1 cellular context compared by ENCODE assay signal in genomic region chr12:113334786-113335539, GRCh38.
A peak's percentile ranks its signal among the peaks of the same experiment; 100 is the strongest.
TF ChIP-seq lines count a peak whose summit lies in the region.

TSS of gene SLC8B1 (minus strand) at chr12:113335109. CDS start at chr12:113332878, 2,231 bp downstream.

TF ChIP-seq in HepG2, 621 proteins besides CTCF, POLR2A, EP300 and RAD21 (continued from another document and continues in another):
- TF ChIP-seq ZNF318 (CRISPR knock-in tag; IDR thresholded peaks at IDR 0.05) (no peak), RFX3 (CRISPR knock-in tag; IDR thresholded peaks at IDR 0.05) (no peak), ISL2 (CRISPR knock-in tag; IDR thresholded peaks at IDR 0.05) (no peak), JUNB (CRISPR knock-in tag; IDR thresholded peaks at IDR 0.05; ENCODE audit: borderline replicate concordance) (no peak; the same call in 1 of the 2 replicates), YY1 (IDR thresholded peaks at IDR 0.05; ENCODE audit: insufficient read depth, insufficient replicate concordance, low read depth, low read length) (peak; percentile 30), ZNF790 (CRISPR knock-in tag; IDR thresholded peaks at IDR 0.05; ENCODE audit: borderline replicate concordance) (no peak), ZNF550 (CRISPR knock-in tag; IDR thresholded peaks at IDR 0.05; ENCODE audit: borderline replicate concordance) (no peak), GATAD1 (CRISPR knock-in tag; IDR thresholded peaks at IDR 0.05) (no peak), ZNF432 (CRISPR knock-in tag; IDR thresholded peaks at IDR 0.05; ENCODE audit: borderline replicate concordance) (no peak), MBNL3 (CRISPR knock-in tag; conservative IDR thresholded peaks at IDR 0.05) (no peak), SMARCE1 (IDR thresholded peaks at IDR 0.05; ENCODE audit: borderline replicate concordance) (no peak), CHCHD3 (CRISPR knock-in tag; IDR thresholded peaks at IDR 0.05) (no peak), PHF20 (CRISPR knock-in tag; IDR thresholded peaks at IDR 0.05) (peak; percentile 68), ZNF446 (CRISPR knock-in tag; IDR thresholded peaks at IDR 0.05) (no peak), TIGD3 (CRISPR knock-in tag; IDR thresholded peaks at IDR 0.05; ENCODE audit: borderline replicate concordance) (0 out of 2 replicates have a peak, but pooled peaks have one; percentile 64), KDM5B (CRISPR knock-in tag; IDR thresholded peaks at IDR 0.05; ENCODE audit: borderline replicate concordance) (peak; percentile 72), KDM6A (CRISPR knock-in tag; IDR thresholded peaks at IDR 0.05; ENCODE audit: low read depth) (no peak), ZNF691 (CRISPR knock-in tag; IDR thresholded peaks at IDR 0.05; ENCODE audit: borderline replicate concordance, low read depth) (peak; percentile 47; the same call in 1 of the 2 replicates), EEA1 (CRISPR knock-in tag; IDR thresholded peaks at IDR 0.05; ENCODE audit: borderline replicate concordance) (peak; percentile 73; the same call in 1 of the 2 replicates), ONECUT2 (CRISPR knock-in tag; IDR thresholded peaks at IDR 0.05) (no peak), HINFP (CRISPR knock-in tag; IDR thresholded peaks at IDR 0.05; ENCODE audit: low read depth) (peak; percentile 97), NFE2L1 (CRISPR knock-in tag; IDR thresholded peaks at IDR 0.05; ENCODE audit: borderline replicate concordance) (no peak), ZNF652 (CRISPR knock-in tag; IDR thresholded peaks at IDR 0.05; ENCODE audit: borderline replicate concordance, low read depth) (no peak), ZFP36L1 (CRISPR knock-in tag; IDR thresholded peaks at IDR 0.05) (0 out of 2 replicates have a peak, but pooled peaks have one; percentile 60), ZNF615 (CRISPR knock-in tag; IDR thresholded peaks at IDR 0.05; ENCODE audit: borderline replicate concordance) (no peak), NKX3-1 (CRISPR knock-in tag; IDR thresholded peaks at IDR 0.05) (no peak; the same call in 1 of the 2 replicates), MEIS1 (CRISPR knock-in tag; IDR thresholded peaks at IDR 0.05; ENCODE audit: borderline replicate concordance) (peak; percentile 77; the same call in 1 of the 2 replicates), JARID2 (CRISPR knock-in tag; IDR thresholded peaks at IDR 0.05; ENCODE audit: insufficient replicate concordance) (no peak), ZNF274 (CRISPR knock-in tag; IDR thresholded peaks at IDR 0.05) (0 out of 2 replicates have a peak, but pooled peaks have one; percentile 62), NFE2L2 (IDR thresholded peaks at IDR 0.05; ENCODE audit: low read length) (no peak), ISX (CRISPR knock-in tag; conservative IDR thresholded peaks at IDR 0.05) (no peak; the same call in 1 of the 2 replicates), ZNF280B (CRISPR knock-in tag; IDR thresholded peaks at IDR 0.05; ENCODE audit: borderline replicate concordance) (peak; percentile 52; the same call in 1 of the 2 replicates), WIZ (CRISPR knock-in tag; IDR thresholded peaks at IDR 0.05) (no peak), ZGPAT (CRISPR knock-in tag; IDR thresholded peaks at IDR 0.05) (peak; percentile 90), PAF1 (CRISPR knock-in tag; IDR thresholded peaks at IDR 0.05) (no peak), NR0B2 (CRISPR knock-in tag; IDR thresholded peaks at IDR 0.05) (no peak), GPBP1L1 (CRISPR knock-in tag; IDR thresholded peaks at IDR 0.05) (no peak), ZNF720 (CRISPR knock-in tag; IDR thresholded peaks at IDR 0.05) (no peak), ZNF740 (CRISPR knock-in tag; IDR thresholded peaks at IDR 0.05) (no peak), RNF219 (CRISPR knock-in tag; IDR thresholded peaks at IDR 0.05) (no peak), ZFP1 (CRISPR knock-in tag; IDR thresholded peaks at IDR 0.05) (no peak)
